ENCODE assay signal across 8 cellular contexts in the genomic region with DNA sequence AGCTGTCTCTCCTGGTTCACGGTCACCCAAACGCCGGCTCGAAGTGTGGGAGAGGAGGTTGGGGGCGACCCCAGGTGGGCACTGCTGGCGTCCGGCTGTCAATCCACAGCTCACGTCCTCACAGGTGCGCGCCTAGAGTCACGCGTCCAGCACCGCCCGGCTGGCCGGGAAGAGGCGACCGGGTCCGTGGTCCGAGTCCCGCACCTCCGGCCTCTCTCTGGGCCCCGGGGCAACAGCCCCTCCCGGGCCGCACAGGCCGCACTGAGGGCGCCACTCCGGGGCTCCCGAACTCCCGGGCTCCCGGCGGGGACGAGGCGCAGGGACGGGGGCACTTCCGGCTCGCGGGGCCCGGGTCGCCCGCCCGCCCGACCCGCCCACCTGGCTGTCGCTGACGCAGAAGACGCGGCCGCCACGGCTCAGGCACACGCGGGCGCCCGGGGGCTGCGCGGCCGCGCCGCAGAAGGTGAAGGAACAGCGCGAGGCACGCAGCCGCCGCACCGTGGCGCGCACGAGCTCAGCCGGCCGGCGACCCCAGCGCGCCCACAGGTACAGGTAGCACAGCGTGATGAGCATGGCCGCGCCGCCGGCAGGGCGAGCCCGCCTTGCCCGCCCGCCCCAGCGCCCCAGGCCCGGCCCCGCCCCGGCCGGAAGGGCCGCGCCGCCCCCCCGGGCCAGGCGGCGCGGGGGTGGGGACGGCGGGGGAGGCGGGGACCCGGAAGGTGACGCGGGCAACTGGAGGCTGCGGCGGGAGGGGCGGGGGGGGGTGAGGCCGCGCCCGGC. TPM values are rescaled to one million over a fixed set of nuclear protein-coding genes. Genes with fewer than 3 reads are reported as not detected.
A peak's percentile ranks its signal among the peaks of the same experiment; 100 is the strongest.
DNase-seq lines count a peak whose midpoint lies in the region; ATAC-seq, FAIRE-seq and TF ChIP-seq lines count a peak whose summit lies in the region.

A gene (minus strand): TSS at position 604 of the 780 bp plus-strand sequence. CDS start 31 bp downstream, at position 573.

- ATAC-seq in psoas muscle, result peak; percentile 78 to 88 (median 84)

- H3K27ac ChIP-seq in GM23248 (peak within 1 kb of the TSS; percentile 40), SK-N-SH (ENCODE audit: low read depth in 2 of 2, low read length in 1 of 2) (peak within 1 kb of the TSS; percentile 57 to 74), cardiac muscle cell (peak within 1 kb of the TSS; percentile 78), psoas muscle (peak within 1 kb of the TSS; percentile 83)

- H3K79me2 ChIP-seq in GM23248 (ENCODE audit: insufficient read depth) (peaks cover 22% of the 10 kb centered on the region), SK-N-SH (ENCODE audit: insufficient read depth) (peaks cover 16% of the 10 kb centered on the region)

- H3K27me3 ChIP-seq in GM23248 (replicated peaks; ENCODE audit: insufficient read depth), result no peaks in the 10 kb centered on the region
- no peaks in the 10 kb centered on the region for H3K27me3 ChIP-seq in SK-N-SH (ENCODE audit: insufficient read depth)
- no peaks in the 10 kb centered on the region for H3K27me3 ChIP-seq in cardiac muscle cell
- no peaks in the 10 kb centered on the region for H3K27me3 ChIP-seq in psoas muscle (ENCODE audit: insufficient read depth in 3 of 3, low read length in 2 of 3)

- peak within 1 kb of the TSS; percentile 80 for H3K4me2 ChIP-seq in GM23248 (ENCODE audit: unreplicated experiment)
- peak within 1 kb of the TSS; percentile 96 for H3K4me2 ChIP-seq in SK-N-SH

- H3K4me3 ChIP-seq in GM23248 (peak within 1 kb of the TSS; percentile 89), LNCaP clone FGC (ENCODE audit: low read depth, low read length) (peak within 1 kb of the TSS; percentile 70), SK-N-SH (ENCODE audit: low read depth in 2 of 2, low read length in 1 of 2) (peak within 1 kb of the TSS; percentile 64 to 87), cardiac muscle cell (peak within 1 kb of the TSS; percentile 92), psoas muscle (peak within 1 kb of the TSS; percentile 84)

- FAIRE-seq in urothelium cell line (lab: Jason Lieb, UNC), result no peak

- TF ChIP-seq CTCF in LNCaP clone FGC (IDR thresholded peaks at IDR 0.05; ENCODE audit: control insufficient read depth, extremely low read depth, insufficient read depth) (peak; percentile 54), SK-N-SH (IDR thresholded peaks at IDR 0.05) (no peak), cardiac muscle cell (IDR thresholded peaks at IDR 0.05; ENCODE audit: low read depth, low read length) (no peak), psoas muscle (IDR thresholded peaks at IDR 0.05) (peak; percentile 34)

- no peaks in the 10 kb centered on the region for H4K20me1 ChIP-seq in GM23248 (ENCODE audit: insufficient read depth)
- no peaks in the 10 kb centered on the region for H4K20me1 ChIP-seq in SK-N-SH (ENCODE audit: insufficient read depth)

- H3K36me3 Mint-ChIP-seq in activated naive CD4-positive, alpha-beta T cell treated with anti-CD3 and anti-CD28 coated beads, Interleukin-2, amount 50 U/mL, for 24 hours, result no peaks in the 10 kb centered on the region

- H3K27ac Mint-ChIP-seq in activated naive CD4-positive, alpha-beta T cell treated with anti-CD3 and anti-CD28 coated beads, Interleukin-2, amount 50 U/mL, for 24 hours, result peak within 1 kb of the TSS; percentile 98

- no peak for TF ChIP-seq RAD21 in SK-N-SH (IDR thresholded peaks at IDR 0.05; ENCODE audit: low read length)

- no peaks in the 10 kb centered on the region for H3K9me3 Mint-ChIP-seq in activated naive CD4-positive, alpha-beta T cell treated with anti-CD3 and anti-CD28 coated beads, Interleukin-2, amount 50 U/mL, for 24 hours

- POLR2A ChIA-PET in SK-N-SH (lab: Yijun Ruan, JAX), result interaction anchor here (0.8 to 2.3 kb wide), 4 partner anchors 11 to 24 kb away, joined by 3 to 10 read pairs (median 3); no protein-coding TSS in a partner anchor

- intact Hi-C loops in psoas muscle (cut with DNase I), result no loop called here

- no peaks in the 10 kb centered on the region for H3K27me3 Mint-ChIP-seq in activated naive CD4-positive, alpha-beta T cell treated with anti-CD3 and anti-CD28 coated beads, Interleukin-2, amount 50 U/mL, for 24 hours

- H3K4me1 ChIP-seq in GM23248 (ENCODE audit: insufficient read depth) (peaks cover 7% of the 10 kb centered on the region; the same call in 1 of the 2 replicates), SK-N-SH (ENCODE audit: control insufficient read depth in 1 of 2, insufficient read depth in 2 of 2, low read depth in 1 of 2, low read length in 1 of 2) (peaks cover 3 to 12% of the 10 kb centered on the region in 2 experiments; a peak in 2 of 4 replicates), cardiac muscle cell (ENCODE audit: low read depth) (no peaks in the 10 kb centered on the region), psoas muscle (peaks cover 6% of the 10 kb centered on the region)

- H3K9ac ChIP-seq in GM23248, result peak within 1 kb of the TSS; percentile 86
- H3K9ac ChIP-seq in SK-N-SH, result peak within 1 kb of the TSS; percentile 80

- peaks cover 18% of the 10 kb centered on the region for H3K4me1 Mint-ChIP-seq in activated naive CD4-positive, alpha-beta T cell treated with anti-CD3 and anti-CD28 coated beads, Interleukin-2, amount 50 U/mL, for 24 hours

- H3F3A ChIP-seq in GM23248 (ENCODE audit: insufficient read depth), result no peaks in the 10 kb centered on the region
- H3F3A ChIP-seq in SK-N-SH (replicated peaks; ENCODE audit: insufficient read depth), result peaks cover 2% of the 10 kb centered on the region

- H2AFZ ChIP-seq in GM23248 (peak within 1 kb of the TSS; percentile 85), SK-N-SH (ENCODE audit: low read depth) (peak within 1 kb of the TSS; percentile 77)

- H3K36me3 ChIP-seq in GM23248 (ENCODE audit: low read depth) (no peaks in the 10 kb centered on the region; the same call in 1 of the 2 replicates), SK-N-SH (replicated peaks in 1 of 2; ENCODE audit: control insufficient read depth in 1 of 2, insufficient read depth in 2 of 2, low read length in 1 of 2) (peaks cover 3 to 14% of the 10 kb centered on the region in 2 experiments), cardiac muscle cell (no peaks in the 10 kb centered on the region), psoas muscle (ENCODE audit: insufficient read depth in 1 of 2, low read depth in 1 of 2) (peaks cover 0 to 4% of the 10 kb centered on the region in 2 donors)

- 1 to 2% methylated on average over 35 to 48 of the region's 105 CpGs for WGBS in GM23248 (ENCODE audit: low coverage in 1 of 2, low lambda C conversion rate in 2 of 2, missing lambda C conversion rate in 2 of 2), 2 experiments
- 3% methylated on average over 8 of the region's 105 CpGs for WGBS in SK-N-SH (ENCODE audit: low lambda C conversion rate)
- WGBS in psoas muscle, 3 donors, result 0 to 1% (median 1%) methylated on average over 38 to 102 of the region's 105 CpGs

- no peak for TF ChIP-seq EP300 in SK-N-SH (IDR thresholded peaks at IDR 0.05; ENCODE audit: borderline replicate concordance in 1 of 2, low read depth in 1 of 2, low read length in 1 of 2)

- peak within 1 kb of the TSS; percentile 93 for H3K4me3 Mint-ChIP-seq in activated naive CD4-positive, alpha-beta T cell treated with anti-CD3 and anti-CD28 coated beads, Interleukin-2, amount 50 U/mL, for 24 hours

- in situ Hi-C loops in GM23248 (cut with MboI), result no loop called here

- DNase-seq in GDM1 (lab: John Stamatoyannopoulos, UW), result peak; percentile 64
- DNase-seq in GM23248, result peak; percentile 82
- no peak for DNase-seq in LNCaP clone FGC (ENCODE audit: low read depth)
- peak; percentile 89 for DNase-seq in SK-N-SH
- DNase-seq in cardiac muscle cell (ENCODE audit: low read depth in 1 of 2, low spot score in 1 of 2), result peak; percentile 72 to 81
- peak; percentile 80 to 81 for DNase-seq in psoas muscle
- peak; percentile 64 for DNase-seq in urothelium cell line (ENCODE audit: low spot score)

- no peaks in the 10 kb centered on the region for H3K9me3 ChIP-seq in GM23248 (ENCODE audit: low read depth)
- H3K9me3 ChIP-seq in SK-N-SH, result no peaks in the 10 kb centered on the region
- no peaks in the 10 kb centered on the region for H3K9me3 ChIP-seq in cardiac muscle cell (ENCODE audit: low read depth)
- H3K9me3 ChIP-seq in psoas muscle, result no peaks in the 10 kb centered on the region

- CTCF ChIA-PET in SK-N-SH (lab: Yijun Ruan, JAX), result interaction anchor here (0.6 to 6.0 kb wide), 8 partner anchors 11 to 44 kb away, joined by 3 to 38 read pairs (median 4); no protein-coding TSS in a partner anchor

- no peaks in the 10 kb centered on the region for H3K9me2 ChIP-seq in GM23248 (ENCODE audit: insufficient read depth)
- no peaks in the 10 kb centered on the region for H3K9me2 ChIP-seq in SK-N-SH

TF ChIP-seq in SK-N-SH, 30 proteins besides CTCF, POLR2A, EP300 and RAD21:
- peak; percentile 50 for TF ChIP-seq MXI1 (IDR thresholded peaks at IDR 0.05; ENCODE audit: low read depth, low read length)
- TF ChIP-seq NRF1 (IDR thresholded peaks at IDR 0.05; ENCODE audit: low read depth, low read length), result peak; percentile 30; the same call in 1 of the 2 replicates
- TF ChIP-seq TCF12 (IDR thresholded peaks at IDR 0.05), result no peak

RNA-seq across cellular contexts. Expression of the gene that starts here (rescaled TPM):
- total RNA-seq in GM23248 (2014; rRNA removed; shearing (Covaris generic)), result 33.4 and 42.5 TPM in 2 replicates
- polyA plus RNA-seq in GM23248 (2016; fragmentation: Nextera tagmentation; extraction: Ambion mirVana) (21.4 and 21.9 TPM in 2 replicates), SK-N-SH (2012; rRNA removed) (13.0 and 17.7 TPM in 2 replicates), cardiac muscle cell (12.4 and 17.8 TPM in 2 replicates), psoas muscle (1 to 10 TPM; 3.6 to 5.1 (median 3.7) TPM)
- 12.7 and 13.7 TPM in 2 replicates for polyA plus RNA-seq in SK-N-SH (2012; cell fraction: cytosol; rRNA removed)
- polyA plus RNA-seq in SK-N-SH (2012; cell fraction: nucleus; rRNA removed), result 18.3 and 28.2 TPM in 2 replicates
- total RNA-seq in cardiac muscle cell (14.6 and 20.1 TPM in 2 replicates), psoas muscle (10 to 100 TPM in 3 of 4 donors, 1 to 10 TPM in 1; 8.1 to 13.5 (median 11.6) TPM)

Comparison
In these comparisons a context has a peak if more than half of its experiments do, and no peak if none do; other contexts are left out.
1. CTCF ChIP-seq: peak in LNCaP clone FGC (single experiment) and psoas muscle (single experiment); none in SK-N-SH (single experiment) and cardiac muscle cell (single experiment).
2. Peak in every context shown above with its lines, with median percentiles within 50 percentile points of each other: H3K27ac ChIP-seq and H3K4me3 ChIP-seq.